In the genomic region with DNA sequence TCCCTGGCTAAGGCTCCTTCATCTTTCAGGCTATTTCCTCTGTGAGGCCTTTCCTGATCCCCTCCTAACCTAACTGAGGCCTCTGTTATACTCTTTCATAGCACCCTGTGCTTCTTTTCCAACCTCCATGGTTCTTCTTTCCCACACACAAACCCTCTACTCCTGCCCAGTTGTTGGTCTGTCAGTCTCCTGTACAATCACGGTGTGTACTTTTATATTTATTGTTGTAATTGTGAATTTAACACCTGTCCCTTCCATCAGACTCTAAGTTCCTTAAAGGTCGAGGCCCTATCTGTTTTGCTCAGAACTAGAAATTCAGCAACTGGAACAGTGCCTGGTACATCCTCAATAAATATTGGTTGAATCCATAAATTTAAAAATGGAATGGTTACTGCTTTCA, we compare ENCODE assay signal across 32 cellular contexts.
DNase-seq lines count a peak whose midpoint lies in the region; ATAC-seq, FAIRE-seq and TF ChIP-seq lines count a peak whose summit lies in the region.
"Had no signal": no experiment of that assay in that cellular context is flagged by ENCODE, and none has a peak within 500 bp of the region (broad histone marks: within the 10 kb centered on the region; RNA-seq: fewer than 3 reads in every experiment).

No MANE protein-coding gene starts in this region.

- TF ChIP-seq CTCF in K562 (IDR thresholded peaks at IDR 0.05 in 2 of 3, conservative IDR thresholded peaks at IDR 0.05 in 1 of 3; ENCODE audit: insufficient read depth in 2 of 3, low read depth in 1 of 3, low read length in 3 of 3): no peak

- H3K4me2 ChIP-seq in K562 (ENCODE audit: insufficient read depth, low read length): no peak overlapping the region
- H3K4me2 ChIP-seq: A549; BLaER1; BLaER1 treated with 17β-estradiol and CSF1 and Interleukin-3, amounts not matched to agents 10 nM and 100 nM had no signal

- H3K4me1 Mint-ChIP-seq in CD8-positive, alpha-beta memory T cell: no peaks in the 10 kb centered on the region
- H3K4me1 Mint-ChIP-seq: B cell; CD14-positive monocyte; CD4-positive, alpha-beta memory T cell; CD4-positive, CD25-positive, alpha-beta regulatory T cell had no signal

- ATAC-seq in K562: no peak
- ATAC-seq: A549; CD8-positive, alpha-beta T cell had no signal

- CTCF ChIA-PET in K562 (lab: Yijun Ruan, JAX; ENCODE audit: low intra/inter-chr PET ratio): no interaction called here
- CTCF ChIA-PET in CD8-positive, alpha-beta memory T cell (lab: Charles Lee): no interaction called here

- H4K20me1 ChIP-seq in K562 (replicated peaks; ENCODE audit: control insufficient read depth, insufficient read depth, low read length): no peaks in the 10 kb centered on the region
- H4K20me1 ChIP-seq: BLaER1; BLaER1 treated with 17β-estradiol and CSF1 and Interleukin-3, amounts not matched to agents 10 nM and 100 nM had no signal

- peaks cover 4 to 14% (median 11%) of the 10 kb centered on the region in 5 donors for H3K9me3 Mint-ChIP-seq in CD8-positive, alpha-beta memory T cell

- H3K9me3 ChIP-seq in adipocyte (ENCODE audit: control insufficient read depth, low read length) (peaks cover 11% of the 10 kb centered on the region), K562 (replicated peaks; ENCODE audit: control insufficient read depth, insufficient read depth, low read depth, low read length) (no peaks in the 10 kb centered on the region)
- no peaks in the 10 kb centered on the region for H3K9me3 ChIP-seq in CD8-positive, alpha-beta memory T cell (ENCODE audit: low read length)
- H3K9me3 ChIP-seq: A549, BE2C had no signal

- peaks cover 5 to 23% (median 10%) of the 10 kb centered on the region in 3 donors for H3K36me3 Mint-ChIP-seq in CD8-positive, alpha-beta memory T cell

- TF ChIP-seq EP300 in K562 (IDR thresholded peaks at IDR 0.05; ENCODE audit: low read length): no peak

- in situ Hi-C loops in K562 (cut with MboI): no loop called here

- TF ChIP-seq POLR2A in K562 (conservative IDR thresholded peaks at IDR 0.05): no peak

- POLR2A ChIA-PET in K562 (lab: Yijun Ruan, JAX): no interaction called here
- POLR2A ChIA-PET in CD8-positive, alpha-beta memory T cell (lab: Charles Lee): no interaction called here

- DNase-seq in adipocyte (ENCODE audit: low read depth): no peak
- no peak for DNase-seq in K562 (ENCODE audit: extremely low read depth in 1 of 4, low spot score in 3 of 4)
- DNase-seq in NCI-H2171 treated with DMSO at 0.1 percent for 48 hours (lab: John Stamatoyannopoulos, UW): no peak
- DNase-seq in CD8-positive, alpha-beta memory T cell: no peak
- DNase-seq: 8988T; ACHN; AML-193; BE2C; C1 segment of cervical spinal cord; Caco-2; Calu3; CD4-positive, alpha-beta memory T cell; CD4-positive, alpha-beta T cell; CD4-positive, CD25-positive, alpha-beta regulatory T cell; CD8-positive, alpha-beta T cell; COR-L47; DMS 273 treated with DMSO at 0.1 percent for 48 hours; DMS153; DMS53; DMS79; DMS79 treated with DMSO at 0.1 percent for 48 hours; DND-41; EL had no signal

- H3K27ac Mint-ChIP-seq in CD8-positive, alpha-beta memory T cell: no peak overlapping the region
- H3K27ac Mint-ChIP-seq: B cell; CD14-positive monocyte; CD4-positive, alpha-beta memory T cell; CD4-positive, alpha-beta T cell; CD8-positive, alpha-beta T cell had no signal

- no TSS peak for BruUV-seq in K562 (replicated peaks; lab: Mats Ljungman, UMichigan)

- H3K79me2 ChIP-seq in K562 (ENCODE audit: control insufficient read depth, insufficient read depth, low read length): no peaks in the 10 kb centered on the region

- H3K27me3 ChIP-seq in adipocyte (replicated peaks; ENCODE audit: control insufficient read depth, insufficient read depth, low read length): no peaks in the 10 kb centered on the region
- H3K27me3 ChIP-seq in K562 (ENCODE audit: control insufficient read depth in 2 of 2, insufficient read depth in 2 of 2, low read length in 2 of 2): peaks cover 8% of the 10 kb centered on the region in 2 experiments; a peak in 4 of 5 replicates
- no peaks in the 10 kb centered on the region for H3K27me3 ChIP-seq in CD8-positive, alpha-beta memory T cell (ENCODE audit: insufficient read depth, low read length, poor library complexity, severe bottlenecking)
- H3K27me3 ChIP-seq: BE2C; BLaER1; BLaER1 treated with 17β-estradiol and CSF1 and Interleukin-3, amounts not matched to agents 10 nM and 100 nM had no signal

- H3K4me1 ChIP-seq in adipocyte (ENCODE audit: control insufficient read depth, insufficient read depth, low read length) (peaks cover 31% of the 10 kb centered on the region), K562 (replicated peaks in 1 of 2; ENCODE audit: control insufficient read depth in 2 of 2, insufficient read depth in 2 of 2, low read length in 2 of 2) (no peaks in the 10 kb centered on the region)
- no peaks in the 10 kb centered on the region for H3K4me1 ChIP-seq in CD8-positive, alpha-beta memory T cell (ENCODE audit: insufficient read depth, low read length)
- H3K4me1 ChIP-seq: A549; BE2C; BLaER1; BLaER1 treated with 17β-estradiol and CSF1 and Interleukin-3, amounts not matched to agents 10 nM and 100 nM; Caco-2 had no signal

- no peak overlapping the region for H3K4me3 Mint-ChIP-seq in CD8-positive, alpha-beta memory T cell
- H3K4me3 Mint-ChIP-seq: B cell; CD14-positive monocyte; CD4-positive, alpha-beta memory T cell; CD4-positive, alpha-beta T cell; CD4-positive, CD25-positive, alpha-beta regulatory T cell; CD8-positive, alpha-beta T cell had no signal

- H3K27ac ChIP-seq in K562 (ENCODE audit: extremely low read depth, low read depth, low read length): no peak overlapping the region
- H3K27ac ChIP-seq in CD8-positive, alpha-beta memory T cell (ENCODE audit: low read depth, low read length): no peak overlapping the region
- H3K27ac ChIP-seq: 22Rv1; A549; BLaER1; BLaER1 treated with 17β-estradiol and CSF1 and Interleukin-3, amounts not matched to agents 10 nM and 100 nM; C4-2B had no signal

- no peak overlapping the region for H3K9ac ChIP-seq in adipocyte (ENCODE audit: low read length)
- no peak overlapping the region for H3K9ac ChIP-seq in K562 (ENCODE audit: insufficient read depth in 1 of 2, low read depth in 2 of 2, low read length in 2 of 2)
- H3K9ac ChIP-seq: BLaER1; BLaER1 treated with 17β-estradiol and CSF1 and Interleukin-3, amounts not matched to agents 10 nM and 100 nM had no signal

- H3K36me3 ChIP-seq in adipocyte (ENCODE audit: control insufficient read depth, insufficient read depth, low read length, severe bottlenecking) (no peaks in the 10 kb centered on the region), K562 (ENCODE audit: control insufficient read depth, insufficient read depth, low read length) (no peaks in the 10 kb centered on the region)
- no peaks in the 10 kb centered on the region for H3K36me3 ChIP-seq in CD8-positive, alpha-beta memory T cell (ENCODE audit: insufficient read depth, low read length)
- H3K36me3 ChIP-seq: BE2C had no signal

- peak overlapping the region; percentile 43 for H3K4me3 ChIP-seq in adipocyte (ENCODE audit: low read length)
- H3K4me3 ChIP-seq in K562: no peak overlapping the region
- no peak overlapping the region for H3K4me3 ChIP-seq in CD8-positive, alpha-beta memory T cell (ENCODE audit: low read length)
- H3K4me3 ChIP-seq: A549; BLaER1; BLaER1 treated with 17β-estradiol and CSF1 and Interleukin-3, amounts not matched to agents 10 nM and 100 nM had no signal

- WGBS in K562 (ENCODE audit: insufficient coverage, low coverage, missing lambda C conversion rate): 0% methylated on average over 2 of the region's 2 CpGs

- no peaks in the 10 kb centered on the region for H3K9me1 ChIP-seq in K562 (ENCODE audit: control insufficient read depth, insufficient read depth, low read length)

- H3K27me3 Mint-ChIP-seq in CD8-positive, alpha-beta memory T cell: peaks cover 0 to 7% of the 10 kb centered on the region in 2 donors
- H3K27me3 Mint-ChIP-seq: CD4-positive, alpha-beta T cell had no signal

- no peak overlapping the region for H2AFZ ChIP-seq in K562 (ENCODE audit: low read depth, low read length)

- intact Hi-C loops in K562 (cut with micrococcal nuclease): no loop called here

- no peak for TF ChIP-seq RAD21 in K562 (CRISPR knock-in tag; conservative IDR thresholded peaks at IDR 0.05 in 1 of 2, IDR thresholded peaks at IDR 0.05 in 1 of 2)

- no peak for FAIRE-seq in K562 (lab: Jason Lieb, UNC)
- FAIRE-seq: A204.1, A549, D721Med had no signal

TF ChIP-seq in K562, 482 proteins besides CTCF, POLR2A, EP300 and RAD21:
- TF ChIP-seq, protein P1, sequence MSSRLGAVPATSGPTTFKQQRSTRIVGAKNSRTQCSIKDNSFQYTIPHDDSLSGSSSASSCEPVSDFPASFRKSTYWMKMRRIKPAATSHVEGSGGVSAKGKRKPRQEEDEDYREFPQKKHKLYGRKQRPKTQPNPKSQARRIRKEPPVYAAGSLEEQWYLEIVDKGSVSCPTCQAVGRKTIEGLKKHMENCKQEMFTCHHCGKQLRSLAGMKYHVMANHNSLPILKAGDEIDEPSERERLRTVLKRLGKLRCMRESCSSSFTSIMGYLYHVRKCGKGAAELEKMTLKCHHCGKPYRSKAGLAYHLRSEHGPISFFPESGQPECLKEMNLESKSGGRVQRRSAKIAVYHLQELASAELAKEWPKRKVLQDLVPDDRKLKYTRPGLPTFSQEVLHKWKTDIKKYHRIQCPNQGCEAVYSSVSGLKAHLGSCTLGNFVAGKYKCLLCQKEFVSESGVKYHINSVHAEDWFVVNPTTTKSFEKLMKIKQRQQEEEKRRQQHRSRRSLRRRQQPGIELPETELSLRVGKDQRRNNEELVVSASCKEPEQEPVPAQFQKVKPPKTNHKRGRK (tag; IDR thresholded peaks at IDR 0.05): no peak
- TF ChIP-seq HMGN3 (IDR thresholded peaks at IDR 0.05; ENCODE audit: borderline replicate concordance, extremely low read depth, insufficient read length, low read depth, low read length) (no peak), FOXA1 (IDR thresholded peaks at IDR 0.05; ENCODE audit: borderline replicate concordance) (no peak), TARDBP (IDR thresholded peaks at IDR 0.05) (no peak), ZNF354B (CRISPR knock-in tag; IDR thresholded peaks at IDR 0.05) (peak; percentile 46; the same call in 1 of the 2 replicates), ZZZ3 (IDR thresholded peaks at IDR 0.05) (no peak), ZNF507 (tag; conservative IDR thresholded peaks at IDR 0.05) (peak; percentile 97)
- TF ChIP-seq, protein P2, sequence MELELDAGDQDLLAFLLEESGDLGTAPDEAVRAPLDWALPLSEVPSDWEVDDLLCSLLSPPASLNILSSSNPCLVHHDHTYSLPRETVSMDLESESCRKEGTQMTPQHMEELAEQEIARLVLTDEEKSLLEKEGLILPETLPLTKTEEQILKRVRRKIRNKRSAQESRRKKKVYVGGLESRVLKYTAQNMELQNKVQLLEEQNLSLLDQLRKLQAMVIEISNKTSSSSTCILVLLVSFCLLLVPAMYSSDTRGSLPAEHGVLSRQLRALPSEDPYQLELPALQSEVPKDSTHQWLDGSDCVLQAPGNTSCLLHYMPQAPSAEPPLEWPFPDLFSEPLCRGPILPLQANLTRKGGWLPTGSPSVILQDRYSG (tag; conservative IDR thresholded peaks at IDR 0.05; ENCODE audit: low read depth): no peak
